ENCODE assay signal across 36 cellular contexts in genomic region chr12:127118251-127118650, GRCh38.
"Had no signal": no experiment of that assay in that cellular context is flagged by ENCODE, and none has a peak within 500 bp of the region (broad histone marks: within the 10 kb centered on the region; RNA-seq: fewer than 3 reads in every experiment).

No MANE protein-coding gene starts in this region.

- H3K4me1 Mint-ChIP-seq: activated naive CD4-positive, alpha-beta T cell treated with anti-CD3 and anti-CD28 coated beads, Interleukin-2, amount 10 ng/mL, durations not matched to agents 7 days and 5 days; activated naive CD4-positive, alpha-beta T cell treated with anti-CD3 and anti-CD28 coated beads, Interleukin-2, amount 50 U/mL, for 24 hours; activated naive CD8-positive, alpha-beta T cell treated with anti-CD3 and anti-CD28 coated beads for 36 hours; activated naive CD8-positive, alpha-beta T cell treated with anti-CD3 and anti-CD28 coated beads, Interleukin-2, amount 10 ng/mL, durations not matched to agents 7 days and 5 days; activated naive CD8-positive, alpha-beta T cell treated with anti-CD3 and anti-CD28 coated beads, Interleukin-2, amount 50 U/mL, for 24 hours; activated T-helper 17 cell treated with anti-CD3 and anti-CD28 coated beads, Interleukin-2, amount 50 U/mL, for 72 hours; central memory CD8-positive, alpha-beta T cell had no signal

- DNase-seq: activated effector memory CD4-positive, alpha-beta T cell treated with anti-CD3 and anti-CD28 coated beads, Interleukin-2, amount 50 U/mL, for 16 hours; activated effector memory CD4-positive, alpha-beta T cell treated with Interleukin-2 at 50 U/mL for 16 hours; activated gamma-delta T cell; activated gamma-delta T cell treated with Interleukin-2 at 50 U/mL for 16 hours; activated naive CD4-positive, alpha-beta T cell; activated naive CD4-positive, alpha-beta T cell treated with anti-CD3 and anti-CD28 coated beads for 36 hours; activated naive CD4-positive, alpha-beta T cell treated with anti-CD3 and anti-CD28 coated beads, Interleukin-2, amount 10 ng/mL, durations not matched to agents 7 days and 5 days; activated naive CD4-positive, alpha-beta T cell treated with anti-CD3 and anti-CD28 coated beads, Interleukin-2, amount 50 U/mL, for 16 hours; activated naive CD4-positive, alpha-beta T cell treated with Interleukin-2 at 50 U/mL for 16 hours; activated naive CD8-positive, alpha-beta T cell treated with anti-CD3 and anti-CD28 coated beads for 36 hours; activated naive CD8-positive, alpha-beta T cell treated with anti-CD3 and anti-CD28 coated beads, Interleukin-2, amount 10 ng/mL, durations not matched to agents 7 days and 5 days; activated naive CD8-positive, alpha-beta T cell treated with anti-CD3 and anti-CD28 coated beads, Interleukin-2, amount 50 U/mL, for 24 hours; activated T-cell treated with anti-CD3 and anti-CD28 coated beads, Interleukin-2, amount 50 U/mL, for 24 hours; activated T-cell treated with anti-CD3 and anti-CD28 coated beads, Interleukin-2, amount 50 U/mL, for 4 hours; activated T-cell treated with anti-CD3 and anti-CD28 coated beads, Interleukin-2, amount 50 U/mL, for 48 hours; activated T-cell treated with anti-CD3 and anti-CD28 coated beads, Interleukin-2, amount 50 U/mL, for 72 hours; adrenal gland; amniotic stem cell; amygdala; anterior cingulate cortex; aorta; brain microvascular endothelial cell; caudate nucleus; central memory CD4-positive, alpha-beta T cell; cerebellar nuclear complex had no signal

- H3K36me3 Mint-ChIP-seq: activated naive CD4-positive, alpha-beta T cell treated with anti-CD3 and anti-CD28 coated beads, Interleukin-2, amount 10 ng/mL, durations not matched to agents 7 days and 5 days; activated naive CD4-positive, alpha-beta T cell treated with anti-CD3 and anti-CD28 coated beads, Interleukin-2, amount 50 U/mL, for 24 hours; activated naive CD4-positive, alpha-beta T cell treated with anti-CD3 and anti-CD28 coated beads, Interleukin-2, amount 50 U/mL, for 72 hours; activated naive CD8-positive, alpha-beta T cell; activated naive CD8-positive, alpha-beta T cell treated with anti-CD3 and anti-CD28 coated beads for 36 hours; activated naive CD8-positive, alpha-beta T cell treated with anti-CD3 and anti-CD28 coated beads, Interleukin-2, amount 10 ng/mL, durations not matched to agents 7 days and 5 days; brain had no signal

- H3K4me1 ChIP-seq: adrenal gland, ascending aorta, breast epithelium had no signal

- H3K27ac Mint-ChIP-seq: activated naive CD4-positive, alpha-beta T cell treated with anti-CD3 and anti-CD28 coated beads for 36 hours; activated naive CD4-positive, alpha-beta T cell treated with anti-CD3 and anti-CD28 coated beads, Interleukin-2, amount 10 ng/mL, durations not matched to agents 7 days and 5 days; activated naive CD4-positive, alpha-beta T cell treated with anti-CD3 and anti-CD28 coated beads, Interleukin-2, amount 50 U/mL, for 24 hours; activated naive CD4-positive, alpha-beta T cell treated with anti-CD3 and anti-CD28 coated beads, Interleukin-2, amount 50 U/mL, for 72 hours; activated naive CD8-positive, alpha-beta T cell; activated naive CD8-positive, alpha-beta T cell treated with anti-CD3 and anti-CD28 coated beads for 36 hours; activated naive CD8-positive, alpha-beta T cell treated with anti-CD3 and anti-CD28 coated beads, Interleukin-2, amount 10 ng/mL, durations not matched to agents 7 days and 5 days; activated naive CD8-positive, alpha-beta T cell treated with anti-CD3 and anti-CD28 coated beads, Interleukin-2, amount 50 U/mL, for 24 hours; activated T-cell treated with anti-CD3 and anti-CD28 coated beads, Interleukin-2, amount 50 U/mL, for 24 hours; activated T-cell treated with anti-CD3 and anti-CD28 coated beads, Interleukin-2, amount 50 U/mL, for 72 hours; activated T-helper 1 cell treated with anti-CD3 and anti-CD28 coated beads, Interleukin-12 subunit alpha, Interleukin-12 subunit beta, Interleukin-2, Interleukin-4 antibody, amounts not matched to agents 30 ng/mL and 10 ng/mL and 1 ng/mL, durations not matched to agents 14 hours and 24 hours and 36 hours; activated T-helper 17 cell treated with anti-CD3 and anti-CD28 coated beads, Interleukin-2, amount 50 U/mL, for 72 hours; activated T-helper 2 cell treated with anti-CD3 and anti-CD28 coated beads, Interferon-gamma antibody, Interleukin-2, Interleukin-4, amounts not matched to agents 10 μg/mL and 5 μg/mL and 100 μg/mL, durations not matched to agents 14 hours and 24 hours and 36 hours; brain had no signal

- H3K27me3 Mint-ChIP-seq: activated naive CD8-positive, alpha-beta T cell treated with anti-CD3 and anti-CD28 coated beads for 36 hours had no signal

- H3K4me3 Mint-ChIP-seq: activated naive CD4-positive, alpha-beta T cell treated with anti-CD3 and anti-CD28 coated beads for 36 hours; activated naive CD4-positive, alpha-beta T cell treated with anti-CD3 and anti-CD28 coated beads, Interleukin-2, amount 10 ng/mL, durations not matched to agents 7 days and 5 days; activated naive CD4-positive, alpha-beta T cell treated with anti-CD3 and anti-CD28 coated beads, Interleukin-2, amount 50 U/mL, for 24 hours; activated naive CD8-positive, alpha-beta T cell; activated naive CD8-positive, alpha-beta T cell treated with anti-CD3 and anti-CD28 coated beads for 36 hours; activated naive CD8-positive, alpha-beta T cell treated with anti-CD3 and anti-CD28 coated beads, Interleukin-2, amount 10 ng/mL, durations not matched to agents 7 days and 5 days; activated naive CD8-positive, alpha-beta T cell treated with anti-CD3 and anti-CD28 coated beads, Interleukin-2, amount 50 U/mL, for 24 hours; activated T-cell treated with anti-CD3 and anti-CD28 coated beads, Interleukin-2, amount 50 U/mL, for 24 hours; activated T-cell treated with anti-CD3 and anti-CD28 coated beads, Interleukin-2, amount 50 U/mL, for 4 hours; activated T-cell treated with anti-CD3 and anti-CD28 coated beads, Interleukin-2, amount 50 U/mL, for 72 hours; activated T-helper 1 cell treated with anti-CD3 and anti-CD28 coated beads, Interleukin-12 subunit alpha, Interleukin-12 subunit beta, Interleukin-2, Interleukin-4 antibody, amounts not matched to agents 30 ng/mL and 10 ng/mL and 1 ng/mL, durations not matched to agents 14 hours and 24 hours and 36 hours; activated T-helper 17 cell treated with anti-CD3 and anti-CD28 coated beads, Interleukin-2, amount 50 U/mL, for 72 hours; brain; central memory CD8-positive, alpha-beta T cell had no signal

- H3K27ac ChIP-seq: adrenal gland, ascending aorta, brain microvascular endothelial cell, breast epithelium, cardiac muscle cell had no signal

- H3K36me3 ChIP-seq: adrenal gland, ascending aorta, brain microvascular endothelial cell, breast epithelium, cardiac muscle cell had no signal

- ATAC-seq: activated naive CD4-positive, alpha-beta T cell treated with anti-CD3 and anti-CD28 coated beads, Interleukin-2, amount 50 U/mL, for 72 hours; activated naive CD8-positive, alpha-beta T cell treated with anti-CD3 and anti-CD28 coated beads, Interleukin-2, amount 50 U/mL, for 24 hours; activated T-cell treated with anti-CD3 and anti-CD28 coated beads, Interleukin-2, amount 50 U/mL, for 4 hours; activated T-cell treated with anti-CD3 and anti-CD28 coated beads, Interleukin-2, amount 50 U/mL, for 72 hours; activated T-helper 17 cell treated with anti-CD3 and anti-CD28 coated beads, Interleukin-2, amount 50 U/mL, for 72 hours had no signal

- H3K9me3 ChIP-seq: adrenal gland, ascending aorta, breast epithelium had no signal

- H3K27me3 ChIP-seq: adrenal gland, ascending aorta, brain microvascular endothelial cell, breast epithelium, cardiac muscle cell had no signal

- H3K4me3 ChIP-seq: adrenal gland, ascending aorta, breast epithelium, cardiac muscle cell had no signal

- H3K9me3 Mint-ChIP-seq: activated naive CD4-positive, alpha-beta T cell treated with anti-CD3 and anti-CD28 coated beads for 36 hours; activated naive CD4-positive, alpha-beta T cell treated with anti-CD3 and anti-CD28 coated beads, Interleukin-2, amount 10 ng/mL, durations not matched to agents 7 days and 5 days; activated naive CD4-positive, alpha-beta T cell treated with anti-CD3 and anti-CD28 coated beads, Interleukin-2, amount 50 U/mL, for 24 hours; activated naive CD4-positive, alpha-beta T cell treated with anti-CD3 and anti-CD28 coated beads, Interleukin-2, amount 50 U/mL, for 72 hours; activated naive CD8-positive, alpha-beta T cell treated with anti-CD3 and anti-CD28 coated beads for 36 hours; activated naive CD8-positive, alpha-beta T cell treated with anti-CD3 and anti-CD28 coated beads, Interleukin-2, amount 10 ng/mL, durations not matched to agents 7 days and 5 days; activated naive CD8-positive, alpha-beta T cell treated with anti-CD3 and anti-CD28 coated beads, Interleukin-2, amount 50 U/mL, for 24 hours; activated T-cell treated with anti-CD3 and anti-CD28 coated beads, Interleukin-2, amount 50 U/mL, for 24 hours; activated T-cell treated with anti-CD3 and anti-CD28 coated beads, Interleukin-2, amount 50 U/mL, for 4 hours; activated T-helper 1 cell treated with anti-CD3 and anti-CD28 coated beads, Interleukin-12 subunit alpha, Interleukin-12 subunit beta, Interleukin-2, Interleukin-4 antibody, amounts not matched to agents 30 ng/mL and 10 ng/mL and 1 ng/mL, durations not matched to agents 14 hours and 24 hours and 36 hours; activated T-helper 17 cell treated with anti-CD3 and anti-CD28 coated beads, Interleukin-2, amount 50 U/mL, for 72 hours; activated T-helper 2 cell treated with anti-CD3 and anti-CD28 coated beads, Interferon-gamma antibody, Interleukin-2, Interleukin-4, amounts not matched to agents 10 μg/mL and 5 μg/mL and 100 μg/mL, durations not matched to agents 14 hours and 24 hours and 36 hours; central memory CD8-positive, alpha-beta T cell had no signal
